ENCODE assay signal across 18 cellular contexts in the genomic region with DNA sequence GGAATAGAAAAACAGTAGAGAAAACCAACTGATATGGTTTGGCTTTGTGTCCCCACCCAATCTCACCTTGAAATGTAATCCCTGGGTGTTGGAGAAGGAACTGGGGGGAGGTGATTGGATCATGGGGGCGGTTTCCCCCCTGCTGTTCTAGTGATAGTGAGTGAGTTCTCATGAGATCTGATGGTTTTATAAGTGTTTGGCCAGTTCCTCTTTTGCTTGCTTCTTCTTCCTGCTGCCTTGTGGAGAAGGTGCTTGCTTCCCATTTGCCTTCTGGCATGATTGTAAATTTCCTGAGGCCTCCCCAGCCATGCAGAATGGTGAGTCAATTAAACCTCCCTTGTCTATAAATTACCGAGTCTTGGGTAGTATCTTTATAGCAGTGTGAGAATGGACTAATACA. TPM values are rescaled to one million over a fixed set of nuclear protein-coding genes. Genes with fewer than 3 reads are reported as not detected.
"Had no signal": no experiment of that assay in that cellular context is flagged by ENCODE, and none has a peak within 500 bp of the region (broad histone marks: within the 10 kb centered on the region; RNA-seq: fewer than 3 reads in every experiment).

No MANE protein-coding gene starts in this region.

- H3K27ac ChIP-seq: esophagus squamous epithelium, foreskin keratinocyte, lower lobe of right lung, right lobe of liver, spleen, transverse colon, VCaP had no signal

- H3K27me3 ChIP-seq: esophagus squamous epithelium, foreskin keratinocyte, right lobe of liver, spleen, transverse colon had no signal

- DNase-seq: activated CD4-positive, alpha-beta memory T cell treated with anti-CD3 and anti-CD28 coated beads for 36 hours; activated gamma-delta T cell treated with Interleukin-2 at 50 U/mL for 16 hours; activated T-cell treated with anti-CD3 and anti-CD28 coated beads, Interleukin-2, amount 50 U/mL, for 72 hours; aorta; esophagus squamous epithelium; foreskin keratinocyte; left cardiac atrium; lower lobe of right lung; natural killer cell; nucleus accumbens; right lobe of liver; spleen; stimulated activated CD4-positive, alpha-beta T cell treated with anti-CD3 and anti-CD28 coated beads, Interleukin-1b, Interleukin-23, amount 100 ng/mL, for 48 hours; transverse colon had no signal

- H3K9me3 ChIP-seq: esophagus squamous epithelium, lower lobe of right lung, right lobe of liver, spleen, transverse colon had no signal

- H3K4me3 ChIP-seq: esophagus squamous epithelium, lower lobe of right lung, right lobe of liver, spleen, transverse colon had no signal

- H3K4me1 ChIP-seq: lower lobe of right lung, right lobe of liver, transverse colon had no signal

- H3K36me3 ChIP-seq: esophagus squamous epithelium, lower lobe of right lung, right lobe of liver, spleen, transverse colon had no signal

RNA-seq across cellular contexts. Expression of a gene that starts 48.4 kb away (rescaled TPM):
- total RNA-seq: bronchial epithelial cell, chondrocyte, progenitor cell of endocrine pancreas had no signal
